ENCODE assay signal across 31 cellular contexts in the genomic region with DNA sequence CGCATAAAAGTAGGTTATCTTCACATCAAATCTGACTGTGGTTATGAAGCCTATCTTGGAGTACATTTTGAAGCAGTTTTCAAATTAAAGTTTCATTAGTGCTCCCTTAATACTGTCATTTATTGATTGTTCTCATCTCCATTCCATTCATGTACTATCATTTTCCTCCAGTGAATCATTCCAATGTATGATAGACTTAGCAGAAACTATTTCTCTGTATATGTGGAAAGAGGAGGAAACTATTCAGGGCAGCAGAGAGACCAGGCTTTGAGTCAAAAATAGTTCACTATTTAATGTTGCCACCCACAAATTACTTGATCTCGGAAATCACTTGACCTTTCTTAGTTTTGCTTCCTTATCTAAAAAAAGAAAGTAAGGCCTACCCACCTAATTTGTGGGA.
DNase-seq lines count a peak whose midpoint lies in the region; ATAC-seq and TF ChIP-seq lines count a peak whose summit lies in the region.
"Had no signal": no experiment of that assay in that cellular context is flagged by ENCODE, and none has a peak within 500 bp of the region (broad histone marks: within the 10 kb centered on the region; RNA-seq: fewer than 3 reads in every experiment).

No MANE protein-coding gene starts in this region.

- intact Hi-C loops in activated CD4-positive, alpha-beta T cell treated with anti-CD3 and anti-CD28 coated beads for 36 hours (cut with DNase I, micrococcal nuclease) = no loop called here

- POLR2A ChIA-PET in activated CD4-positive, alpha-beta T cell treated with anti-CD3 and anti-CD28 coated beads for 36 hours (lab: Charles Lee) = no interaction called here

- no peak for ATAC-seq in HG03457 (IDR thresholded peaks at IDR 0.05; ENCODE audit: unreplicated experiment)
- no peak for ATAC-seq in activated CD4-positive, alpha-beta T cell treated with anti-CD3 and anti-CD28 coated beads for 36 hours
- ATAC-seq: activated CD4-positive, CD25-positive, alpha-beta regulatory T cell treated with anti-CD3 and anti-CD28 coated beads, Interleukin-2, amount 50 U/mL, for 24 hours; activated CD8-positive, alpha-beta T cell treated with anti-CD3 and anti-CD28 coated beads, Interleukin-2, amount 10 ng/mL, durations not matched to agents 7 days and 5 days; HepG2; mucosa of descending colon; natural killer cell treated with Interleukin-12 subunit alpha and Interleukin-12 subunit beta and Interleukin-15 and Interleukin-18, amount 100 ng/mL, for 72 hours had no signal

- no peak for TF ChIP-seq CTCF in glutamatergic neuron (IDR thresholded peaks at IDR 0.05; ENCODE audit: partially characterized antibody, unreplicated experiment)

- no peak overlapping the region for H3K27ac Mint-ChIP-seq in glutamatergic neuron (ENCODE audit: unreplicated experiment)
- H3K27ac Mint-ChIP-seq in activated CD4-positive, alpha-beta T cell treated with anti-CD3 and anti-CD28 coated beads for 36 hours = no peak overlapping the region
- H3K27ac Mint-ChIP-seq: activated CD8-positive, alpha-beta T cell treated with anti-CD3 and anti-CD28 coated beads, Interleukin-2, amount 10 ng/mL, durations not matched to agents 7 days and 5 days; activated naive CD8-positive, alpha-beta T cell treated with anti-CD3 and anti-CD28 coated beads for 36 hours; natural killer cell treated with Interleukin-12 subunit alpha and Interleukin-12 subunit beta and Interleukin-15 and Interleukin-18, amount 100 ng/mL, for 72 hours had no signal

- no peaks in the 10 kb centered on the region for H3K9me3 Mint-ChIP-seq in glutamatergic neuron (ENCODE audit: unreplicated experiment)
- no peaks in the 10 kb centered on the region for H3K9me3 Mint-ChIP-seq in activated CD4-positive, alpha-beta T cell treated with anti-CD3 and anti-CD28 coated beads for 36 hours (ENCODE audit: low read depth)
- H3K9me3 Mint-ChIP-seq: activated naive CD8-positive, alpha-beta T cell treated with anti-CD3 and anti-CD28 coated beads for 36 hours had no signal

- H3K36me3 Mint-ChIP-seq in glutamatergic neuron (ENCODE audit: unreplicated experiment) = no peaks in the 10 kb centered on the region
- no peaks in the 10 kb centered on the region for H3K36me3 Mint-ChIP-seq in activated CD4-positive, alpha-beta T cell treated with anti-CD3 and anti-CD28 coated beads for 36 hours (ENCODE audit: low read depth)
- H3K36me3 Mint-ChIP-seq: activated naive CD8-positive, alpha-beta T cell treated with anti-CD3 and anti-CD28 coated beads for 36 hours; natural killer cell treated with Interleukin-12 subunit alpha and Interleukin-12 subunit beta and Interleukin-15 and Interleukin-18, amount 100 ng/mL, for 72 hours had no signal

- peak overlapping the region; percentile 58 for H3K9ac ChIP-seq in adipocyte (ENCODE audit: low read length)
- H3K9ac ChIP-seq: BLaER1 treated with 17β-estradiol and CSF1 and Interleukin-3, amounts not matched to agents 10 nM and 100 nM had no signal

- DNase-seq in AG08396 (ENCODE audit: low spot score) (peak; percentile 16), MV-4-11 (lab: John Stamatoyannopoulos, UW) (peak; percentile 55), adipocyte (ENCODE audit: low read depth) (no peak), kidney tubule cell (ENCODE audit: low spot score) (peak; percentile 9), glutamatergic neuron (no peak)
- no peak for DNase-seq in stimulated activated CD4-positive, alpha-beta T cell treated with anti-CD3 and anti-CD28 coated beads, Interleukin-1b, Interleukin-23, amount 100 ng/mL, for 48 hours
- no peak for DNase-seq in activated CD4-positive, alpha-beta T cell treated with anti-CD3 and anti-CD28 coated beads for 36 hours
- DNase-seq: ACHN; activated CD8-positive, alpha-beta T cell treated with anti-CD3 and anti-CD28 coated beads, Interleukin-2, amount 10 ng/mL, durations not matched to agents 7 days and 5 days; activated naive CD8-positive, alpha-beta T cell treated with anti-CD3 and anti-CD28 coated beads for 36 hours; Caco-2; DMS79 treated with DMSO at 0.1 percent for 48 hours; GF-D8; HCEC 1CT; head of caudate nucleus; Karpas-422; kidney; mucosa of descending colon; NCI-H1048; NCI-H1694; NCI-H526; spleen; stimulated activated CD4-positive, alpha-beta T cell treated with anti-CD3 and anti-CD28 coated beads, Interleukin-2, amount 100 ng/mL, for 48 hours; trophoblast cell had no signal

- H3K36me3 ChIP-seq in adipocyte (ENCODE audit: control insufficient read depth, insufficient read depth, low read length, severe bottlenecking) = no peaks in the 10 kb centered on the region
- H3K36me3 ChIP-seq: ascending aorta; BLaER1 treated with 17β-estradiol and CSF1 and Interleukin-3, amounts not matched to agents 10 nM and 100 nM; spleen had no signal

- peak overlapping the region; percentile 72 for H3K4me3 ChIP-seq in adipocyte (ENCODE audit: low read length)
- H3K4me3 ChIP-seq: ascending aorta; BLaER1 treated with 17β-estradiol and CSF1 and Interleukin-3, amounts not matched to agents 10 nM and 100 nM; lung; mucosa of descending colon; spleen had no signal

- H3K9me3 ChIP-seq in adipocyte (ENCODE audit: control insufficient read depth, low read length) = no peaks in the 10 kb centered on the region
- H3K9me3 ChIP-seq: ascending aorta; BLaER1 treated with 17β-estradiol and CSF1 and Interleukin-3, amounts not matched to agents 10 nM and 100 nM; Caco-2; mucosa of descending colon; spleen had no signal

- H3K4me1 ChIP-seq in adipocyte (ENCODE audit: control insufficient read depth, insufficient read depth, low read length) = peaks cover 14% of the 10 kb centered on the region
- H3K4me1 ChIP-seq: ascending aorta, Caco-2, spleen had no signal

- no peak overlapping the region for H3K4me3 Mint-ChIP-seq in glutamatergic neuron (ENCODE audit: unreplicated experiment)
- no peak overlapping the region for H3K4me3 Mint-ChIP-seq in activated CD4-positive, alpha-beta T cell treated with anti-CD3 and anti-CD28 coated beads for 36 hours
- H3K4me3 Mint-ChIP-seq: activated CD8-positive, alpha-beta T cell treated with anti-CD3 and anti-CD28 coated beads, Interleukin-2, amount 10 ng/mL, durations not matched to agents 7 days and 5 days; activated naive CD8-positive, alpha-beta T cell treated with anti-CD3 and anti-CD28 coated beads for 36 hours; natural killer cell treated with Interleukin-12 subunit alpha and Interleukin-12 subunit beta and Interleukin-15 and Interleukin-18, amount 100 ng/mL, for 72 hours had no signal

- no peaks in the 10 kb centered on the region for H3K27me3 ChIP-seq in adipocyte (replicated peaks; ENCODE audit: control insufficient read depth, insufficient read depth, low read length)
- H3K27me3 ChIP-seq: ascending aorta; BLaER1 treated with 17β-estradiol and CSF1 and Interleukin-3, amounts not matched to agents 10 nM and 100 nM; spleen had no signal

- CTCF ChIA-PET in activated CD4-positive, alpha-beta T cell treated with anti-CD3 and anti-CD28 coated beads for 36 hours (lab: Charles Lee) = no interaction called here

- no peaks in the 10 kb centered on the region for H3K4me1 Mint-ChIP-seq in glutamatergic neuron (ENCODE audit: low read depth, unreplicated experiment)
- no peaks in the 10 kb centered on the region for H3K4me1 Mint-ChIP-seq in activated CD4-positive, alpha-beta T cell treated with anti-CD3 and anti-CD28 coated beads for 36 hours
- H3K4me1 Mint-ChIP-seq: activated naive CD8-positive, alpha-beta T cell treated with anti-CD3 and anti-CD28 coated beads for 36 hours had no signal

- H3K27me3 Mint-ChIP-seq in glutamatergic neuron (ENCODE audit: unreplicated experiment) = no peaks in the 10 kb centered on the region
- H3K27me3 Mint-ChIP-seq in activated CD4-positive, alpha-beta T cell treated with anti-CD3 and anti-CD28 coated beads for 36 hours = no peaks in the 10 kb centered on the region
- H3K27me3 Mint-ChIP-seq: activated naive CD8-positive, alpha-beta T cell treated with anti-CD3 and anti-CD28 coated beads for 36 hours; natural killer cell treated with Interleukin-12 subunit alpha and Interleukin-12 subunit beta and Interleukin-15 and Interleukin-18, amount 100 ng/mL, for 72 hours had no signal

Comparison
In these comparisons a context has a peak if more than half of its experiments do, and no peak if none do; other contexts are left out.
1. DNase-seq: peak in AG08396 (single experiment), MV-4-11 (single experiment) and kidney tubule cell (single experiment); none in adipocyte (single experiment), glutamatergic neuron (single experiment), stimulated activated CD4-positive, alpha-beta T cell treated with anti-CD3 and anti-CD28 coated beads, Interleukin-1b, Interleukin-23, amount 100 ng/mL, for 48 hours (single experiment) and activated CD4-positive, alpha-beta T cell treated with anti-CD3 and anti-CD28 coated beads for 36 hours (single experiment).